ENCODE assay signal across 1 cellular context in genomic region chr1:25140073-25140797, GRCh38.
TF ChIP-seq lines count a peak whose summit lies in the region.

No MANE protein-coding gene starts in this region.

TF ChIP-seq in HEK293, 187 proteins besides CTCF, POLR2A, EP300 and RAD21 (continued from another document):
- 0 out of 2 replicates have a peak, but pooled peaks have one; percentile 25 for TF ChIP-seq ZNF660 (tag by site-specific recombination; IDR thresholded peaks at IDR 0.05)
- no peak for TF ChIP-seq SP2 (tag by site-specific recombination; IDR thresholded peaks at IDR 0.05)
- no peak for TF ChIP-seq ZNF843 (tag by site-specific recombination; IDR thresholded peaks at IDR 0.05)
- TF ChIP-seq GLIS2 (tag by site-specific recombination; IDR thresholded peaks at IDR 0.05), result peak; percentile 28; the same call in 1 of the 2 replicates
- no peak for TF ChIP-seq ZNF211 (tag by site-specific recombination; IDR thresholded peaks at IDR 0.05; ENCODE audit: low read depth)
- TF ChIP-seq ZNF664 (tag by site-specific recombination; IDR thresholded peaks at IDR 0.05), result 0 out of 2 replicates have a peak, but pooled peaks have one; percentile 33
- TF ChIP-seq ZNF658 (tag by site-specific recombination; IDR thresholded peaks at IDR 0.05), result no peak
- TF ChIP-seq ZNF354C (tag by site-specific recombination; IDR thresholded peaks at IDR 0.05; ENCODE audit: borderline replicate concordance, low read depth), result no peak
- TF ChIP-seq ZNF549 (tag by site-specific recombination; IDR thresholded peaks at IDR 0.05), result no peak
- no peak for TF ChIP-seq ZNF776 (tag by site-specific recombination; IDR thresholded peaks at IDR 0.05; ENCODE audit: borderline replicate concordance)
- no peak for TF ChIP-seq ZNF623 (tag by site-specific recombination; IDR thresholded peaks at IDR 0.05)
- TF ChIP-seq TRIM28 (IDR thresholded peaks at IDR 0.05; ENCODE audit: borderline replicate concordance, low read length), result no peak
- no peak for TF ChIP-seq BCL6B (tag by site-specific recombination; IDR thresholded peaks at IDR 0.05)
- no peak for TF ChIP-seq ZNF239 (tag by site-specific recombination; IDR thresholded peaks at IDR 0.05)
